ENCODE assay signal across 33 cellular contexts in the genomic region with DNA sequence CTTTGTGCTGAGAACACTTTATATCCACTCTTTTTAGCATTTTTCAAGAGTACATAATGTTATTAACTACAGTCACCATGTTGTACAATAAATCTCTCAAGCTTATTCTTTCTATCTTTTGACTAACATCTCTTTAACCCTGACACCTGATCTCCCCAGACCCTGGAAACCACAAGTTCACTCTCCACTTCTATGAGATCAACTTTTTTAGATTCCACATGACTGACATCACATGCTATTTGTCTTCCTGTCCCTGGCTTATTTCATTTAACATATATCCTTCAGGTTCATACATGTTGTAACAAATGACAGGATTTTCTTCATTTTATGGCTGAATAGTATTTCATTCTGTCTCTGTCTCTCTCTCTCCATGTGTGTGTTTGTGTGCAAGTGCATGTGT. TPM values are rescaled to one million over a fixed set of nuclear protein-coding genes. Genes with fewer than 3 reads are reported as not detected.
A peak's percentile ranks its signal among the peaks of the same experiment; 100 is the strongest.
DNase-seq lines count a peak whose midpoint lies in the region; ATAC-seq, FAIRE-seq and TF ChIP-seq lines count a peak whose summit lies in the region.
"Had no signal": no experiment of that assay in that cellular context is flagged by ENCODE, and none has a peak within 500 bp of the region (broad histone marks: within the 10 kb centered on the region; RNA-seq: fewer than 3 reads in every experiment).

No MANE protein-coding gene starts in this region.

- TF ChIP-seq POLR2A in tibial nerve (IDR thresholded peaks at IDR 0.05): no peak

- no peak overlapping the region for H3K4ac ChIP-seq in mesenchymal stem cell (ENCODE audit: low read depth in 1 of 2, low read length in 2 of 2)

- H2BK120ac ChIP-seq in mesenchymal stem cell (ENCODE audit: low read depth, low read length): no peak overlapping the region

- no peaks in the 10 kb centered on the region for H3K4me1 ChIP-seq in mesenchymal stem cell (ENCODE audit: control insufficient read depth, insufficient read depth, low read depth, low read length)
- H3K4me1 ChIP-seq in tibial nerve: no peaks in the 10 kb centered on the region
- H3K4me1 ChIP-seq: BE2C had no signal

- H3K4me2 ChIP-seq in mesenchymal stem cell (ENCODE audit: low read length, poor library complexity, severe bottlenecking): no peak overlapping the region
- H3K4me2 ChIP-seq: GM23338 had no signal

- no peak overlapping the region for H4K91ac ChIP-seq in mesenchymal stem cell (ENCODE audit: low read length)

- H2AFZ ChIP-seq in mesenchymal stem cell (ENCODE audit: low read depth, low read length): no peak overlapping the region
- H2AFZ ChIP-seq: GM23338 had no signal

- H2BK15ac ChIP-seq in mesenchymal stem cell (ENCODE audit: low read depth, poor library complexity, severe bottlenecking): no peak overlapping the region

- H3K4me1 Mint-ChIP-seq in T-helper 17 cell: no peaks in the 10 kb centered on the region
- H3K4me1 Mint-ChIP-seq: CD14-positive monocyte; CD8-positive, alpha-beta memory T cell; GM23338 had no signal

- H3K4me3 ChIP-seq in bronchial epithelial cell (ENCODE audit: low read depth, low read length) (no peak overlapping the region), mesenchymal stem cell (ENCODE audit: insufficient read depth in 1 of 2, low read depth in 1 of 2, low read length in 2 of 2) (no peak overlapping the region), tibial nerve (no peak overlapping the region)
- H3K4me3 ChIP-seq: GM23338 had no signal

- H3K27ac ChIP-seq in mesenchymal stem cell (ENCODE audit: low read length, poor library complexity, severe bottlenecking) (no peak overlapping the region), tibial nerve (no peak overlapping the region)
- H3K27ac ChIP-seq: 22Rv1, RWPE1 had no signal

- DNase-seq in DMS53 (lab: John Stamatoyannopoulos, UW) (peak; percentile 27), DMS53 treated with DMSO at 0.1 percent for 48 hours (lab: John Stamatoyannopoulos, UW; ENCODE audit: unreplicated experiment) (no peak), bronchial epithelial cell (ENCODE audit: low read depth) (peak; percentile 72), mesenchymal stem cell (peak; percentile 13), tibial nerve (ENCODE audit: low spot score in 2 of 2) (no peak), T-helper 17 cell (no peak), RPMI8226 (no peak)
- DNase-seq: ACHN; BE2C; CD8-positive, alpha-beta memory T cell; DMS153; H9; IMR-90; KG1; NCI-H1092 treated with DMSO at 0.1 percent for 48 hours; NCI-H1436; NCI-H187; NCI-H2081 treated with DMSO at 0.1 percent for 48 hours; NCI-H2171 treated with DMSO at 0.1 percent for 48 hours; NCI-H524 treated with DMSO at 0.1 percent for 48 hours; NCI-H774; NK-92 treated with Interleukin-12 subunit alpha and Interleukin-12 subunit beta, amount 100 ng/mL, for 24 hours; PC-3; SHP77 had no signal

- H3K27ac Mint-ChIP-seq in T-helper 17 cell: no peak overlapping the region
- H3K27ac Mint-ChIP-seq: CD14-positive monocyte; CD8-positive, alpha-beta memory T cell; GM23338; H9 had no signal

- H3K79me1 ChIP-seq in mesenchymal stem cell (replicated peaks; ENCODE audit: low read length, poor library complexity, severe bottlenecking): no peaks in the 10 kb centered on the region

- H3K27me3 Mint-ChIP-seq in T-helper 17 cell: no peaks in the 10 kb centered on the region
- H3K27me3 Mint-ChIP-seq: CD8-positive, alpha-beta memory T cell had no signal

- no peak overlapping the region for H3K9ac ChIP-seq in mesenchymal stem cell (ENCODE audit: low read length)

- no peak overlapping the region for H2BK5ac ChIP-seq in mesenchymal stem cell (ENCODE audit: low read depth, low read length, poor library complexity, severe bottlenecking)

- H3K27me3 ChIP-seq in bronchial epithelial cell (ENCODE audit: control insufficient read depth, insufficient read depth, low read length): no peaks in the 10 kb centered on the region
- H3K27me3 ChIP-seq in mesenchymal stem cell (ENCODE audit: control insufficient read depth in 1 of 2, insufficient read depth in 1 of 2, low read length in 2 of 2): no peaks in the 10 kb centered on the region
- no peaks in the 10 kb centered on the region for H3K27me3 ChIP-seq in tibial nerve
- H3K27me3 ChIP-seq: BE2C had no signal

- H3K14ac ChIP-seq in mesenchymal stem cell (ENCODE audit: low read length in 2 of 2): no peak overlapping the region

- H3K36me3 Mint-ChIP-seq in T-helper 17 cell (ENCODE audit: low read depth): no peaks in the 10 kb centered on the region
- H3K36me3 Mint-ChIP-seq: CD14-positive monocyte; CD8-positive, alpha-beta memory T cell had no signal

- H3K23ac ChIP-seq in mesenchymal stem cell (ENCODE audit: low read length in 2 of 2): no peak overlapping the region

- H3K9me3 ChIP-seq in mesenchymal stem cell (ENCODE audit: control insufficient read depth, low read length) (peaks cover 5% of the 10 kb centered on the region), tibial nerve (peaks cover 0 to 5% (median 0%) of the 10 kb centered on the region in 4 donors), T-helper 17 cell (ENCODE audit: control insufficient read depth, low read length, poor library complexity, severe bottlenecking) (no peaks in the 10 kb centered on the region)
- H3K9me3 ChIP-seq: BE2C had no signal

- no peak for TF ChIP-seq EP300 in tibial nerve (IDR thresholded peaks at IDR 0.05)

- ATAC-seq in T-helper 17 cell (no peak), HG03354 (IDR thresholded peaks at IDR 0.05; ENCODE audit: poor library complexity, severe bottlenecking, unreplicated experiment) (no peak)
- ATAC-seq: GM23338, PC-3 had no signal

- no peak overlapping the region for H2BK12ac ChIP-seq in mesenchymal stem cell (ENCODE audit: low read length in 2 of 2)

- H4K8ac ChIP-seq in mesenchymal stem cell (ENCODE audit: low read length): no peak overlapping the region

- no peak for TF ChIP-seq CTCF in bronchial epithelial cell (IDR thresholded peaks at IDR 0.05; ENCODE audit: insufficient read depth, low read length, severe bottlenecking)
- TF ChIP-seq CTCF in tibial nerve (IDR thresholded peaks at IDR 0.05): no peak

- H2AK5ac ChIP-seq in mesenchymal stem cell (ENCODE audit: low read length, severe bottlenecking): no peak overlapping the region

- no peaks in the 10 kb centered on the region for H3K36me3 ChIP-seq in bronchial epithelial cell (ENCODE audit: control insufficient read depth, insufficient read depth, low read length)
- H3K36me3 ChIP-seq in mesenchymal stem cell (ENCODE audit: control insufficient read depth in 1 of 2, insufficient read depth in 2 of 2, low read depth in 1 of 2, low read length in 2 of 2): no peaks in the 10 kb centered on the region
- no peaks in the 10 kb centered on the region for H3K36me3 ChIP-seq in tibial nerve
- H3K36me3 ChIP-seq: BE2C had no signal

- FAIRE-seq in bronchial epithelial cell (lab: Jason Lieb, UNC): no peak
- FAIRE-seq: GM18507 had no signal

- no peak overlapping the region for H3K4me3 Mint-ChIP-seq in T-helper 17 cell
- H3K4me3 Mint-ChIP-seq: CD14-positive monocyte; CD8-positive, alpha-beta memory T cell; GM23338; H9 had no signal

- no peak overlapping the region for H3K18ac ChIP-seq in mesenchymal stem cell (ENCODE audit: low read depth in 1 of 2, low read length in 2 of 2)

RNA-seq across cellular contexts. Expression of a gene that starts 15.5 kb away (rescaled TPM):
- not detected in 2 replicates for total RNA-seq in bronchial epithelial cell
- 0.01 TPM for polyA plus RNA-seq in mesenchymal stem cell (2013, experiment 1 of 2)
- polyA plus RNA-seq in mesenchymal stem cell (2013, experiment 2 of 2): not detected
- not detected for total RNA-seq in tibial nerve
- not detected for total RNA-seq in T-helper 17 cell
- total RNA-seq: CD8-positive, alpha-beta memory T cell; Daoy; G401; GM23338; H9; IMR-90; PC-3; SK-MEL-5 had no signal
- polyA plus RNA-seq: CD14-positive monocyte; CD8-positive, alpha-beta memory T cell; GM23338; IMR-90 had no signal

Comparison
In these comparisons a context has a peak if more than half of its experiments do, and no peak if none do; other contexts are left out.
1. DNase-seq: peak in DMS53 (single experiment), bronchial epithelial cell (single experiment) and mesenchymal stem cell (single experiment); none in DMS53 treated with DMSO at 0.1 percent for 48 hours (single experiment), tibial nerve (0 of 2), T-helper 17 cell (0 of 3) and RPMI8226 (single experiment).